Comparison of ENCODE assay signal across 8 cellular contexts in the genomic region with DNA sequence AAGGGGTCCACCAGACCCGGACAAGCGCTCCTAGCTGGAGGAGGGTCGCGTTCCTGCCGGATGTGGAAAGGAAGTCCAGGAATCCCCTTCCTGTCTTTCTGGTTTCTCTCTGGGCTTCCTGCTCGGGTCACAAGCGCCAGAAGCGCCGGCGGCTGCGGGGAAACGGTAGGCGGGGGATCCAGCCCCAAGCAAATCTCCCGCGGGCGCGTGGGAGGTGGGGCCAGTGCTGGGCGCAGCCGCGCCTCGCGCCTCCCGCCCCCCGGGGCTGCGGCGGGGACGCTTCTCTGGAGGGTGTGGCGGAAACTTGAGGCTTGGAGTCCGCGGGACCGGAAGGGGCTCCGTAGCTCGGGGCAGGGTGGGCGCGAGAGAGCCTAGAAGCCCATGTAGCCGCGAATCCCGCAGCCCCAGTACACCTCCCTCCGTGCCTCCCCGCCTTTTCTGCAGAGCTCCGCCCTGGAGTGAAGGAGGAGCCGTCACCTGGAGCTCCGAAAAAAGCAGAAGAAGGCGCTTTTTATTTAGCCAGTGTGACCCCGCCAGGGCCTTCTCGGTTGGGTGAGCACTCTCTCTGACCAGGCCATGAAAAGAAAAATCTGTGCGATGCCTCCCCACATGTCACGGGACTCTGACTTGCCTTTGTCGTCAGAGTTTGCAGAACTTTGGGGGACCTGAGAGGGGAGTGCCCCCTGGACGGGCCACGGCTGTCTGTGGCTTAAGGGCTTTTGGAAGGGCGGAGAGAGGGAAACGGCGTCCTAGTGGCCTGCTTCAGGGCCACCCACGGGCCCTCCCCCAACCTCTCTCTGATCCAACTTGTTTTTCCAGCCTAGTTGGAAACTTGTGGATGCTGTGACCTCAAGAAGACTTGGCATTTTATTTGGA.
DNase-seq lines count a peak whose midpoint lies in the region; ATAC-seq and TF ChIP-seq lines count a peak whose summit lies in the region.

No MANE protein-coding gene starts in this region.

- H3K79me2 ChIP-seq in OCI-LY1 (ENCODE audit: insufficient read depth, low read length) = peaks cover 11% of the 10 kb centered on the region

- peak; percentile 64 for ATAC-seq in GM19467 (IDR thresholded peaks at IDR 0.05; ENCODE audit: unreplicated experiment)

- DNase-seq in COR-L47 (lab: John Stamatoyannopoulos, UW) = peak; percentile 47
- peak; percentile 79 to 97 for DNase-seq in HL-60 (ENCODE audit: low read depth in 1 of 2, low spot score in 1 of 2)
- peak; percentile 86 for DNase-seq in activated T-cell treated with anti-CD3 and anti-CD28 coated beads for 24 hours (ENCODE audit: low read depth)
- DNase-seq in erythroblast (lab: John Stamatoyannopoulos, UW) = peak; percentile 80 to 84
- DNase-seq in stimulated activated CD8-positive, alpha-beta memory T cell treated with anti-CD3 and anti-CD28 coated beads, Interleukin-7, amount 100 ng/mL, for 1 hour (ENCODE audit: low read depth in 2 of 2) = peak; percentile 71 to 76

- H3K4me3 ChIP-seq in HL-60 (replicated peaks; ENCODE audit: insufficient read depth, low read length) (peak overlapping the region; percentile 68), OCI-LY1 (ENCODE audit: low read depth, low read length, poor library complexity, severe bottlenecking) (peak overlapping the region; percentile 84), mucosa of stomach (ENCODE audit: low read length) (peak overlapping the region; percentile 97)

- no peak overlapping the region for H2AFZ ChIP-seq in OCI-LY1 (ENCODE audit: low read length)

- peak overlapping the region; percentile 84 for H3K9ac ChIP-seq in OCI-LY1 (ENCODE audit: low read length)
- peak overlapping the region; percentile 91 for H3K9ac ChIP-seq in mucosa of stomach (ENCODE audit: low read length)

- peaks cover 5% of the 10 kb centered on the region; the same call in 1 of the 2 replicates for H3F3A ChIP-seq in OCI-LY1 (ENCODE audit: insufficient read depth, low read length)

- H3K4me2 ChIP-seq in OCI-LY1 (ENCODE audit: low read length) = peak overlapping the region; percentile 99

- peaks cover 3% of the 10 kb centered on the region; the same call in 1 of the 2 replicates for H3K9me3 ChIP-seq in OCI-LY1 (ENCODE audit: low read length)
- H3K9me3 ChIP-seq in mucosa of stomach (ENCODE audit: control insufficient read depth, low read length) = no peaks in the 10 kb centered on the region

- H3K27me3 ChIP-seq in HL-60 (ENCODE audit: insufficient read depth, poor library complexity, severe bottlenecking) (no peaks in the 10 kb centered on the region), OCI-LY1 (ENCODE audit: insufficient read depth, low read length) (no peaks in the 10 kb centered on the region), mucosa of stomach (ENCODE audit: control insufficient read depth, insufficient read depth, low read length) (no peaks in the 10 kb centered on the region)

- H4K20me1 ChIP-seq in OCI-LY1 (ENCODE audit: insufficient read depth, low read length) = no peaks in the 10 kb centered on the region

- peak; percentile 64 for TF ChIP-seq POLR2A in erythroblast (IDR thresholded peaks at IDR 0.05; ENCODE audit: low read length)

- H3K27ac ChIP-seq in HL-60 (replicated peaks) (peak overlapping the region; percentile 97), OCI-LY1 (ENCODE audit: low read depth, low read length, poor library complexity, severe bottlenecking) (peak overlapping the region; percentile 96)

- H3K4me1 ChIP-seq in OCI-LY1 (ENCODE audit: insufficient read depth, low read length, severe bottlenecking) (peaks cover 39% of the 10 kb centered on the region), mucosa of stomach (ENCODE audit: control insufficient read depth, insufficient read depth, low read length) (peaks cover 7% of the 10 kb centered on the region)

- H3K9me2 ChIP-seq in OCI-LY1 (ENCODE audit: low read depth, low read length) = no peaks in the 10 kb centered on the region

- H3K36me3 ChIP-seq in OCI-LY1 (ENCODE audit: insufficient read depth, low read length) (peaks cover 18% of the 10 kb centered on the region), mucosa of stomach (ENCODE audit: control insufficient read depth, insufficient read depth, low read length) (no peaks in the 10 kb centered on the region)

- TF ChIP-seq CTCF in HL-60 (IDR thresholded peaks at IDR 0.05; ENCODE audit: insufficient read depth, low read length) (no peak), OCI-LY1 (IDR thresholded peaks at IDR 0.05; ENCODE audit: low read length) (no peak)

Comparison
In these comparisons a context has a peak if more than half of its experiments do, and no peak if none do; other contexts are left out.
1. Peak in every context shown above with its lines: DNase-seq, ATAC-seq, H3K4me3 ChIP-seq and H3K27ac ChIP-seq.